ENCODE assay signal across 21 cellular contexts in genomic region chr16:4525069-4525468, GRCh38. TPM values are rescaled to one million over a fixed set of nuclear protein-coding genes. Genes with fewer than 3 reads are reported as not detected.
DNase-seq lines count a peak whose midpoint lies in the region; ATAC-seq lines count a peak whose summit lies in the region.
"Had no signal": no experiment of that assay in that cellular context is flagged by ENCODE, and none has a peak within 500 bp of the region (broad histone marks: within the 10 kb centered on the region; RNA-seq: fewer than 3 reads in every experiment).

No MANE protein-coding gene starts in this region.

- intact Hi-C loops in Right ventricle myocardium superior (cut with DNase I) (no loop called here), cardiac septum (cut with DNase I) (no loop called here)

- DNase-seq in Right ventricle myocardium superior (no peak), cardiac septum (ENCODE audit: low spot score) (no peak), superior temporal gyrus (ENCODE audit: extremely low spot score) (peak; percentile 24)
- no peak for DNase-seq in activated CD4-positive, alpha-beta T cell treated with anti-CD3 and anti-CD28 coated beads, Interleukin-2, amount 50 U/mL, for 4 hours
- DNase-seq: activated CD4-positive, alpha-beta memory T cell treated with anti-CD3 and anti-CD28 coated beads, Interleukin-2, amount 10 ng/mL, durations not matched to agents 7 days and 5 days; activated T-cell treated with anti-CD3 and anti-CD28 coated beads, Interleukin-2, amount 50 U/mL, for 4 hours; brain microvascular endothelial cell; dermis blood vessel endothelial cell; foreskin melanocyte; NCI-H1105 treated with DMSO at 0.1 percent for 48 hours; NCI-H526; right cardiac atrium; SHP77; stimulated activated naive CD8-positive, alpha-beta T cell treated with anti-CD3 and anti-CD28 coated beads, Interleukin-15, amount 100 ng/mL, for 72 hours; T-helper 1 cell had no signal

- no peaks in the 10 kb centered on the region for H3K27me3 ChIP-seq in layer of hippocampus (ENCODE audit: control insufficient read depth, insufficient read depth, low read length)
- H3K27me3 ChIP-seq: brain microvascular endothelial cell had no signal

- H3K27ac ChIP-seq in layer of hippocampus (ENCODE audit: low read depth, low read length) = peak overlapping the region; percentile 47
- H3K27ac ChIP-seq: brain microvascular endothelial cell, epithelial cell of prostate had no signal

- ATAC-seq in Right ventricle myocardium superior (ENCODE audit: poor library complexity) = peak; percentile 19
- no peak for ATAC-seq in HG03521 (IDR thresholded peaks at IDR 0.05; ENCODE audit: unreplicated experiment)
- ATAC-seq: activated naive CD4-positive, alpha-beta T cell treated with anti-CD3 and anti-CD28 coated beads, Interleukin-2, amount 50 U/mL, for 72 hours; activated T-cell treated with anti-CD3 and anti-CD28 coated beads, Interleukin-2, amount 50 U/mL, for 4 hours; stimulated activated naive CD8-positive, alpha-beta T cell treated with anti-CD3 and anti-CD28 coated beads, Interleukin-15, amount 100 ng/mL, for 72 hours had no signal

RNA-seq across cellular contexts. Expression of gene CDIP1, which starts 13.5 kb away (rescaled TPM):
- 45.2 TPM for total RNA-seq in Right ventricle myocardium superior
- total RNA-seq in cardiac septum = 42.1 TPM

RNA-seq across cellular contexts. Expression of gene C16orf96, which starts 31.1 kb away (rescaled TPM):
- total RNA-seq in Right ventricle myocardium superior (0.11 TPM), cardiac septum (0.11 TPM)
- total RNA-seq: A673, dermis blood vessel endothelial cell, ureter had no signal

RNA-seq across cellular contexts. Expression of gene HMOX2, which starts 48.9 kb away (rescaled TPM):
- 125 TPM for total RNA-seq in Right ventricle myocardium superior
- 69.1 TPM for total RNA-seq in cardiac septum

RNA-seq across cellular contexts. Expression of gene NMRAL1, which starts 50.6 kb away (rescaled TPM):
- total RNA-seq in Right ventricle myocardium superior (24.9 TPM), cardiac septum (7.3 TPM)
